Comparison of ENCODE assay signal across 29 cellular contexts in genomic region chr1:236322566-236323409, GRCh38.
"Had no signal": no experiment of that assay in that cellular context is flagged by ENCODE, and none has a peak within 500 bp of the region (broad histone marks: within the 10 kb centered on the region; RNA-seq: fewer than 3 reads in every experiment).

No MANE protein-coding gene starts in this region.

- H3K36me3 Mint-ChIP-seq: stimulated activated effector memory CD8-positive, alpha-beta T cell treated with anti-CD3 and anti-CD28 coated beads, Interleukin-12 subunit alpha, Interleukin-12 subunit beta, amount 100 ng/mL, for 72 hours had no signal

- H3K4me3 ChIP-seq: stomach, suprapubic skin, testis, thoracic aorta, thyroid gland, tibial artery, tibial nerve, transverse colon, upper lobe of left lung, upper lobe of right lung, uterus, vagina had no signal

- H3K36me3 ChIP-seq: stomach, suprapubic skin, thoracic aorta, thyroid gland, tibial artery, tibial nerve, transverse colon, upper lobe of left lung, upper lobe of right lung, uterus, vagina had no signal

- H3K27ac Mint-ChIP-seq: stimulated activated effector memory CD8-positive, alpha-beta T cell treated with anti-CD3 and anti-CD28 coated beads, Interleukin-12 subunit alpha, Interleukin-12 subunit beta, amount 100 ng/mL, for 72 hours; stimulated activated memory B cell treated with anti-CD40 and anti-IgM and Interleukin-4, amounts not matched to agents 10 μg/mL and 1 μg/mL and 100 μg/mL, for 72 hours; stimulated activated naive B cell treated with anti-CD40 and anti-IgM and Interleukin-4, amounts not matched to agents 10 μg/mL and 1 μg/mL and 100 μg/mL, for 72 hours; stimulated activated naive CD8-positive, alpha-beta T cell treated with anti-CD3 and anti-CD28 coated beads, Interleukin-15, amount 100 ng/mL, for 72 hours; stimulated activated naive CD8-positive, alpha-beta T cell treated with anti-CD3 and anti-CD28 coated beads, Interleukin-15, Interleukin-2, amounts not matched to agents 100 ng/mL and 50 ng/mL, for 24 hours; type B pancreatic cell had no signal

- H3K9me3 ChIP-seq: testis, thyroid gland had no signal

- H3K27ac ChIP-seq: stomach, suprapubic skin, testis, thoracic aorta, thyroid gland, tibial artery, tibial nerve, transverse colon, upper lobe of left lung, upper lobe of right lung, uterus, vagina had no signal

- H3K4me1 Mint-ChIP-seq: stimulated activated effector memory CD8-positive, alpha-beta T cell treated with anti-CD3 and anti-CD28 coated beads, Interleukin-12 subunit alpha, Interleukin-12 subunit beta, amount 100 ng/mL, for 72 hours; stimulated activated memory B cell treated with anti-CD40 and anti-IgM and Interleukin-4, amounts not matched to agents 10 μg/mL and 1 μg/mL and 100 μg/mL, for 72 hours; stimulated activated naive B cell treated with anti-CD40 and anti-IgM and Interleukin-4, amounts not matched to agents 10 μg/mL and 1 μg/mL and 100 μg/mL, for 72 hours; stimulated activated naive CD8-positive, alpha-beta T cell treated with anti-CD3 and anti-CD28 coated beads, Interleukin-15, amount 100 ng/mL, for 72 hours had no signal

- ATAC-seq: stimulated activated effector memory CD8-positive, alpha-beta T cell treated with anti-CD3 and anti-CD28 coated beads, Interleukin-12 subunit alpha, Interleukin-12 subunit beta, amount 100 ng/mL, for 72 hours; stimulated activated memory B cell treated with anti-CD40 and anti-IgM and Interleukin-4, amounts not matched to agents 10 μg/mL and 1 μg/mL and 100 μg/mL, for 72 hours; stimulated activated naive B cell treated with anti-CD40 and anti-IgM and Interleukin-4, amounts not matched to agents 10 μg/mL and 1 μg/mL and 100 μg/mL, for 72 hours; stimulated activated naive CD8-positive, alpha-beta T cell treated with anti-CD3 and anti-CD28 coated beads, Interleukin-15, amount 100 ng/mL, for 72 hours; stimulated activated naive CD8-positive, alpha-beta T cell treated with anti-CD3 and anti-CD28 coated beads, Interleukin-15, Interleukin-2, amounts not matched to agents 100 U/mL and 50 U/mL, for 24 hours; upper lobe of right lung had no signal

- H3K4me1 ChIP-seq: stomach, suprapubic skin, testis, thyroid gland, tibial artery, tibial nerve, upper lobe of left lung, upper lobe of right lung, uterus, vagina had no signal

- FAIRE-seq: urothelium cell line had no signal

- DNase-seq: stimulated activated CD4-positive, alpha-beta T cell treated with anti-CD3 and anti-CD28 coated beads, Interleukin-2, amount 100 ng/mL, for 48 hours; stimulated activated CD4-positive, alpha-beta T cell treated with anti-CD3 and anti-CD28 coated beads, Interleukin-4, amount 100 ng/mL, for 1 hour; stimulated activated CD4-positive, alpha-beta T cell treated with anti-CD3 and anti-CD28 coated beads, Interleukin-4, amount 100 ng/mL, for 24 hours; stimulated activated CD4-positive, alpha-beta T cell treated with anti-CD3 and anti-CD28 coated beads, Interleukin-4, amount 100 ng/mL, for 4 hours; stimulated activated CD8-positive, alpha-beta memory T cell treated with anti-CD3 and anti-CD28 coated beads, Interleukin-4, amount 100 ng/mL, for 48 hours; stimulated activated naive B cell treated with anti-CD40 and anti-IgM and Interleukin-4, amounts not matched to agents 10 μg/mL and 1 μg/mL and 100 μg/mL, for 72 hours; stimulated activated naive CD4-positive, alpha-beta T cell; stimulated activated naive CD4-positive, alpha-beta T cell treated with Interleukin-2 at 50 U/mL for 16 hours; stimulated activated naive CD8-positive, alpha-beta T cell treated with anti-CD3 and anti-CD28 coated beads, Interleukin-15, amount 100 ng/mL, for 72 hours; stimulated activated naive CD8-positive, alpha-beta T cell treated with anti-CD3 and anti-CD28 coated beads, Interleukin-15, Interleukin-2, amounts not matched to agents 100 U/mL and 50 U/mL, for 24 hours; stomach; substantia nigra; testis; thyroid gland; tibial artery; transverse colon; trophoblast cell; upper lobe of left lung; upper lobe of right lung; uterus had no signal

- H3K4me3 Mint-ChIP-seq: stimulated activated effector memory CD8-positive, alpha-beta T cell treated with anti-CD3 and anti-CD28 coated beads, Interleukin-12 subunit alpha, Interleukin-12 subunit beta, amount 100 ng/mL, for 72 hours; stimulated activated memory B cell treated with anti-CD40 and anti-IgM and Interleukin-4, amounts not matched to agents 10 μg/mL and 1 μg/mL and 100 μg/mL, for 72 hours; stimulated activated naive B cell treated with anti-CD40 and anti-IgM and Interleukin-4, amounts not matched to agents 10 μg/mL and 1 μg/mL and 100 μg/mL, for 72 hours; stimulated activated naive CD8-positive, alpha-beta T cell treated with anti-CD3 and anti-CD28 coated beads, Interleukin-15, amount 100 ng/mL, for 72 hours; stimulated activated naive CD8-positive, alpha-beta T cell treated with anti-CD3 and anti-CD28 coated beads, Interleukin-15, Interleukin-2, amounts not matched to agents 100 ng/mL and 50 ng/mL, for 24 hours; type B pancreatic cell had no signal

- H3K27me3 Mint-ChIP-seq: stimulated activated naive CD8-positive, alpha-beta T cell treated with anti-CD3 and anti-CD28 coated beads, Interleukin-15, amount 100 ng/mL, for 72 hours; type B pancreatic cell had no signal

- H3K27me3 ChIP-seq: stomach, suprapubic skin, testis, thyroid gland, tibial artery, tibial nerve, transverse colon, upper lobe of left lung, upper lobe of right lung, uterus, vagina had no signal
